Comparison of ENCODE assay signal across 17 cellular contexts in the genomic region with DNA sequence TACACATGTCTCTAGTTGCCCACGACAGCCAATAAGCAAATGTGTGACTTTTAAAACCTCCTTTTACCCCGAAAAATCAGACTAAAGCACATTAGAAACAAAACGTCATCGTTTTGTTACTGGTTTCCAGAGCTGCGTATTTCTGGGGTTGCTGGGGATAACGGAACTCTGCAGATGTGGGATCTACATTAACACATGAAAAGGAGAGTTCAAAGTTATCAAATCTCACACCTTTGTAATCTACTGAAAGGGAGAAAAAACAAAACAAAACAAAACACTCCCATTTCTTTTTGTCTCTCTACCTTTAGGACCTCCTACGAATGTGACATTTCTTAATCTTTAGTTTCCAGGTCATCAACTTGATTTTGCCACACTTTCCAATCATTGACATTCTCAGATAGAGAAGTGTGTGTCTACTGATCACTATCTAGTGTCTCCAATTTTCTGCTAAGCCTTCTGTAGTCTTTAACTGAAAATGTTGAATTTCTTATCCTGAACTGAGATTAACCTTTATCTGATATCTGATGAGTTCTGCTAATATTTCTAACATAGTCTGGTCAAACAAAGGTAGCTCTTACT.
"Had no signal": no experiment of that assay in that cellular context is flagged by ENCODE, and none has a peak within 500 bp of the region (broad histone marks: within the 10 kb centered on the region; RNA-seq: fewer than 3 reads in every experiment).

No MANE protein-coding gene starts in this region.

- H3K27me3 ChIP-seq: dorsolateral prefrontal cortex, neural progenitor cell, SJCRH30, tibial nerve had no signal

- H3K27me3 Mint-ChIP-seq: activated CD4-positive, alpha-beta memory T cell treated with anti-CD3 and anti-CD28 coated beads for 36 hours had no signal

- H3K9me3 ChIP-seq: mucosa of descending colon, SJCRH30, tibial nerve had no signal

- H3K4me3 Mint-ChIP-seq: activated CD4-positive, alpha-beta memory T cell treated with anti-CD3 and anti-CD28 coated beads for 36 hours; activated naive CD4-positive, alpha-beta T cell treated with anti-CD3 and anti-CD28 coated beads for 36 hours; neural progenitor cell had no signal

- H3K36me3 Mint-ChIP-seq: activated CD4-positive, alpha-beta memory T cell treated with anti-CD3 and anti-CD28 coated beads for 36 hours; neural progenitor cell had no signal

- H3K27ac Mint-ChIP-seq: activated CD4-positive, alpha-beta memory T cell treated with anti-CD3 and anti-CD28 coated beads for 36 hours; activated naive CD4-positive, alpha-beta T cell treated with anti-CD3 and anti-CD28 coated beads for 36 hours; neural progenitor cell had no signal

- FAIRE-seq: endometrium had no signal

- H3K4me1 ChIP-seq: neural progenitor cell, parathyroid adenoma, SJCRH30 had no signal

- H3K4me3 ChIP-seq: dorsolateral prefrontal cortex, mucosa of descending colon, neural progenitor cell, SJCRH30, skin epidermis, tibial nerve had no signal

- H3K36me3 ChIP-seq: neural progenitor cell, SJCRH30, tibial nerve had no signal

- H3K9me3 Mint-ChIP-seq: activated CD4-positive, alpha-beta memory T cell treated with anti-CD3 and anti-CD28 coated beads for 36 hours; activated naive CD4-positive, alpha-beta T cell treated with anti-CD3 and anti-CD28 coated beads for 36 hours; neural progenitor cell had no signal

- DNase-seq: activated CD4-positive, alpha-beta memory T cell treated with anti-CD3 and anti-CD28 coated beads for 36 hours; activated CD4-positive, CD25-positive, alpha-beta regulatory T cell treated with anti-CD3 and anti-CD28 coated beads, Interleukin-2, amount 50 U/mL, for 72 hours; activated CD8-positive, alpha-beta memory T cell treated with anti-CD3 and anti-CD28 coated beads, Interleukin-2, amount 50 U/mL, for 4 hours; activated naive CD4-positive, alpha-beta T cell treated with anti-CD3 and anti-CD28 coated beads for 36 hours; amniotic stem cell; dorsolateral prefrontal cortex; hypothalamus; left colon; mucosa of descending colon; retina; SJCRH30 had no signal

- ATAC-seq: esophagus mucosa, left colon, mucosa of descending colon had no signal
